ENCODE assay signal across 1 cellular context in genomic region chr10:124232686-124233545, GRCh38.
TF ChIP-seq lines count a peak whose summit lies in the region.

No MANE protein-coding gene starts in this region.

TF ChIP-seq in H1, 55 proteins besides CTCF, POLR2A, EP300 and RAD21 (continued from another document):
- no peak for TF ChIP-seq MAFK (IDR thresholded peaks at IDR 0.05; ENCODE audit: low read depth, low read length)
- no peak for TF ChIP-seq HDAC2 (IDR thresholded peaks at IDR 0.05; ENCODE audit: borderline replicate concordance in 1 of 2, low read depth in 2 of 2, low read length in 2 of 2)
- TF ChIP-seq TAF1 (IDR thresholded peaks at IDR 0.05; ENCODE audit: low read depth, low read length), result no peak
- no peak for TF ChIP-seq SRF (IDR thresholded peaks at IDR 0.05; ENCODE audit: low read depth, low read length)
- no peak for TF ChIP-seq SIN3A (conservative IDR thresholded peaks at IDR 0.05 in 1 of 2, IDR thresholded peaks at IDR 0.05 in 1 of 2; ENCODE audit: low read depth in 1 of 2, low read length in 2 of 2)
- TF ChIP-seq POU5F1 (IDR thresholded peaks at IDR 0.05; ENCODE audit: low read depth, low read length), result no peak
- TF ChIP-seq CEBPB (IDR thresholded peaks at IDR 0.05; ENCODE audit: low read depth, low read length), result no peak
- TF ChIP-seq RFX5 (IDR thresholded peaks at IDR 0.05; ENCODE audit: borderline replicate concordance, low read depth, low read length), result no peak
